ENCODE assay signal across 8 cellular contexts in genomic region chr9:131608469-131609115, GRCh38.
DNase-seq lines count a peak whose midpoint lies in the region; ATAC-seq and TF ChIP-seq lines count a peak whose summit lies in the region.

No MANE protein-coding gene starts in this region.

- TF ChIP-seq CTCF in foreskin fibroblast (IDR thresholded peaks at IDR 0.05; ENCODE audit: low read depth, low read length) (no peak), ovary (IDR thresholded peaks at IDR 0.05) (no peak)

- peak; percentile 95 for DNase-seq in EL
- peak; percentile 54 for DNase-seq in T1000 (lab: John Stamatoyannopoulos, UW)
- DNase-seq in foreskin fibroblast = peak; percentile 82 to 91
- DNase-seq in ovary = peak; percentile 67 to 77 (median 75)
- no peak for DNase-seq in COLO668 (lab: John Stamatoyannopoulos, UW; ENCODE audit: unreplicated experiment)
- DNase-seq in activated CD4-positive, alpha-beta T cell treated with anti-CD3 and anti-CD28 coated beads for 48 hours = no peak
- DNase-seq in NCI-H748 treated with DMSO at 0.1 percent for 48 hours (lab: John Stamatoyannopoulos, UW) = no peak

- H3K4me1 ChIP-seq in ovary (ENCODE audit: insufficient read depth) = peaks cover 24% of the 10 kb centered on the region

- H3K27me3 ChIP-seq in ovary = no peaks in the 10 kb centered on the region

- no peak for ATAC-seq in HG03354 (IDR thresholded peaks at IDR 0.05; ENCODE audit: poor library complexity, severe bottlenecking, unreplicated experiment)

- no peaks in the 10 kb centered on the region for H3K9me3 ChIP-seq in ovary

- peak overlapping the region in 1 of 2 donors; percentile 28 for H3K4me3 ChIP-seq in foreskin fibroblast (ENCODE audit: low read depth in 1 of 2, low read length in 2 of 2)
- no peak overlapping the region for H3K4me3 ChIP-seq in ovary

- H3K36me3 ChIP-seq in ovary = no peaks in the 10 kb centered on the region

- TF ChIP-seq EP300 in ovary (IDR thresholded peaks at IDR 0.05) = no peak

- intact Hi-C loops in ovary (cut with DNase I) = no loop called here

- TF ChIP-seq POLR2A in ovary (IDR thresholded peaks at IDR 0.05) = no peak

- peak overlapping the region; percentile 49 to 79 for H3K27ac ChIP-seq in ovary

- WGBS in ovary, 3 donors = 6 to 16% (median 7%) methylated on average over 13 of the region's 13 CpGs

Comparison
In these comparisons a context has a peak if more than half of its experiments do, and no peak if none do; other contexts are left out.
1. DNase-seq: peak in EL (single experiment), T1000 (single experiment), foreskin fibroblast (2 of 2) and ovary (5 of 5); none in COLO668 (single experiment), activated CD4-positive, alpha-beta T cell treated with anti-CD3 and anti-CD28 coated beads for 48 hours (single experiment) and NCI-H748 treated with DMSO at 0.1 percent for 48 hours (single experiment).